Comparison of ENCODE assay signal across 7 cellular contexts in the genomic region with DNA sequence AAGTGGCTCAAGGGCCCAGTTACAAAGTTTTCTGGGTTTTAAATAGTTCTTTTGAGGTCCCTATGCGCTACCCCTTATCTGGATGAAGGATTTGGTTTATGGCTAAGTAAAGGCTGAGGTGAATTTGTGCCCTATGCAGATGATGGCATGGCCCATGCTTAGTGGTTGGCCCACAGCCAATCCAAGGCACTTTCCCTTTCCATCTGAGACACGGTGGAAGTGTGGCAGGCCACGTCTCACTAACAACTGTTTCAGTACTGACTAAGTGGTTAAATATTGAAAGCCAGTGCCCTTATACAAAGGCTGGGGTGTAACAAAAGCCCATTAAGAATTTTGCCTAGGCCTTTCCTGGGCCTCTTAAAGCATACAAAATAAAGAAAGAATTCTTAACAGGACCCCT.
DNase-seq lines count a peak whose midpoint lies in the region; ATAC-seq and TF ChIP-seq lines count a peak whose summit lies in the region.
"Not testable (repeated sequence)": the region's sequence is repeated elsewhere in the genome, so short reads cannot be mapped to it uniquely, and the experiment has no call there.

No MANE protein-coding gene starts in this region.

- TF ChIP-seq CTCF in CD8-positive, alpha-beta T cell (IDR thresholded peaks at IDR 0.05); kidney epithelial cell (IDR thresholded peaks at IDR 0.05; ENCODE audit: insufficient read depth, low read length, poor library complexity, severe bottlenecking): not testable (repeated sequence)

- not testable (repeated sequence) for ATAC-seq in CD8-positive, alpha-beta T cell
- peak; percentile 16 for ATAC-seq in GM21786 (IDR thresholded peaks at IDR 0.05; ENCODE audit: unreplicated experiment)

- not testable (repeated sequence) for DNase-seq in CD8-positive, alpha-beta T cell
- DNase-seq in NCI-H82 (lab: John Stamatoyannopoulos, UW) = peak; percentile 0
- DNase-seq in activated CD4-positive, alpha-beta T cell treated with anti-CD3 and anti-CD28 coated beads for 48 hours = peak; percentile 44
- peak; percentile 19 for DNase-seq in activated naive CD8-positive, alpha-beta T cell treated with anti-CD3 and anti-CD28 coated beads for 36 hours
- DNase-seq in kidney epithelial cell (ENCODE audit: low read depth) = peak; percentile 34
- peak; percentile 74 for DNase-seq in renal cortical epithelial cell (ENCODE audit: low read depth)

- not testable (repeated sequence) for H3K9me3 Mint-ChIP-seq in CD8-positive, alpha-beta T cell; activated naive CD8-positive, alpha-beta T cell treated with anti-CD3 and anti-CD28 coated beads for 36 hours

- not testable (repeated sequence) for H3K4me3 ChIP-seq in CD8-positive, alpha-beta T cell (ENCODE audit: low read depth, low read length); kidney epithelial cell (ENCODE audit: low read depth, low read length)

- H3K4me1 Mint-ChIP-seq in CD8-positive, alpha-beta T cell (ENCODE audit: low read depth); activated naive CD8-positive, alpha-beta T cell treated with anti-CD3 and anti-CD28 coated beads for 36 hours: not testable (repeated sequence)

- intact Hi-C loops in CD8-positive, alpha-beta T cell (cut with DNase I, micrococcal nuclease) = not testable (repeated sequence)

- not testable (repeated sequence) for H3K27me3 Mint-ChIP-seq in CD8-positive, alpha-beta T cell (ENCODE audit: low read depth); activated naive CD8-positive, alpha-beta T cell treated with anti-CD3 and anti-CD28 coated beads for 36 hours

- not testable (repeated sequence) for H3K36me3 ChIP-seq in CD8-positive, alpha-beta T cell (ENCODE audit: insufficient read depth, low read length); kidney epithelial cell (ENCODE audit: control insufficient read depth, insufficient read depth, low read length)

- H3K36me3 Mint-ChIP-seq in CD8-positive, alpha-beta T cell; activated naive CD8-positive, alpha-beta T cell treated with anti-CD3 and anti-CD28 coated beads for 36 hours: not testable (repeated sequence)

- not testable (repeated sequence) for H3K4me3 Mint-ChIP-seq in CD8-positive, alpha-beta T cell; activated naive CD8-positive, alpha-beta T cell treated with anti-CD3 and anti-CD28 coated beads for 36 hours

- H3K4me1 ChIP-seq in CD8-positive, alpha-beta T cell (ENCODE audit: insufficient read depth, low read length) = not testable (repeated sequence)

- H3K27me3 ChIP-seq in CD8-positive, alpha-beta T cell (ENCODE audit: insufficient read depth, low read length); kidney epithelial cell (ENCODE audit: control insufficient read depth, insufficient read depth, low read length): not testable (repeated sequence)

- H3K27ac Mint-ChIP-seq in CD8-positive, alpha-beta T cell = peak overlapping the region; percentile 45
- H3K27ac Mint-ChIP-seq in activated naive CD8-positive, alpha-beta T cell treated with anti-CD3 and anti-CD28 coated beads for 36 hours = not testable (repeated sequence)

- H3K9me3 ChIP-seq in CD8-positive, alpha-beta T cell (ENCODE audit: low read length) = not testable (repeated sequence)

- POLR2A ChIA-PET in CD8-positive, alpha-beta T cell (lab: Charles Lee) = not testable (repeated sequence)

- not testable (repeated sequence) for H3K27ac ChIP-seq in CD8-positive, alpha-beta T cell (ENCODE audit: low read depth, low read length)

- CTCF ChIA-PET in CD8-positive, alpha-beta T cell (lab: Charles Lee) = not testable (repeated sequence)
